Comparison of ENCODE assay signal across 1 cellular context in genomic region chr1:61482170-61482569, GRCh38.
TF ChIP-seq lines count a peak whose summit lies in the region.

No MANE protein-coding gene starts in this region.

TF ChIP-seq in K562, 482 proteins besides CTCF, POLR2A, EP300 and RAD21 (continued from another document):
- TF ChIP-seq, protein P1, sequence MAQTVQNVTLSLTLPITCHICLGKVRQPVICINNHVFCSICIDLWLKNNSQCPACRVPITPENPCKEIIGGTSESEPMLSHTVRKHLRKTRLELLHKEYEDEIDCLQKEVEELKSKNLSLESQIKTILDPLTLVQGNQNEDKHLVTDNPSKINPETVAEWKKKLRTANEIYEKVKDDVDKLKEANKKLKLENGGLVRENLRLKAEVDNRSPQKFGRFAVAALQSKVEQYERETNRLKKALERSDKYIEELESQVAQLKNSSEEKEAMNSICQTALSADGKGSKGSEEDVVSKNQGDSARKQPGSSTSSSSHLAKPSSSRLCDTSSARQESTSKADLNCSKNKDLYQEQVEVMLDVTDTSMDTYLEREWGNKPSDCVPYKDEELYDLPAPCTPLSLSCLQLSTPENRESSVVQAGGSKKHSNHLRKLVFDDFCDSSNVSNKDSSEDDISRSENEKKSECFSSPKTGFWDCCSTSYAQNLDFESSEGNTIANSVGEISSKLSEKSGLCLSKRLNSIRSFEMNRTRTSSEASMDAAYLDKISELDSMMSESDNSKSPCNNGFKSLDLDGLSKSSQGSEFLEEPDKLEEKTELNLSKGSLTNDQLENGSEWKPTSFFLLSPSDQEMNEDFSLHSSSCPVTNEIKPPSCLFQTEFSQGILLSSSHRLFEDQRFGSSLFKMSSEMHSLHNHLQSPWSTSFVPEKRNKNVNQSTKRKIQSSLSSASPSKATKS (CRISPR knock-in tag; IDR thresholded peaks at IDR 0.05) = no peak
- TF ChIP-seq NFE2 (IDR thresholded peaks at IDR 0.05; ENCODE audit: low read depth) = 0 out of 2 replicates have a peak, but pooled peaks have one; percentile 3
- peak; percentile 75 for TF ChIP-seq C11orf30 (IDR thresholded peaks at IDR 0.05; ENCODE audit: low read depth)
- no peak for TF ChIP-seq TBP (optimal IDR thresholded peaks at IDR 0.05; ENCODE audit: low read depth, low read length)
- TF ChIP-seq ZNF316 (IDR thresholded peaks at IDR 0.05) = peak; percentile 60
- peak; percentile 73 for TF ChIP-seq MAFG (tag; conservative IDR thresholded peaks at IDR 0.05)
- 0 out of 2 replicates have a peak, but pooled peaks have one; percentile 49 for TF ChIP-seq ZNF766 (CRISPR knock-in tag; conservative IDR thresholded peaks at IDR 0.05)
- TF ChIP-seq ZFP30 (CRISPR knock-in tag; IDR thresholded peaks at IDR 0.05; ENCODE audit: borderline replicate concordance) = no peak
- TF ChIP-seq MEF2D (tag; conservative IDR thresholded peaks at IDR 0.05; ENCODE audit: low read depth) = no peak
